ENCODE assay signal across 18 cellular contexts in the genomic region with DNA sequence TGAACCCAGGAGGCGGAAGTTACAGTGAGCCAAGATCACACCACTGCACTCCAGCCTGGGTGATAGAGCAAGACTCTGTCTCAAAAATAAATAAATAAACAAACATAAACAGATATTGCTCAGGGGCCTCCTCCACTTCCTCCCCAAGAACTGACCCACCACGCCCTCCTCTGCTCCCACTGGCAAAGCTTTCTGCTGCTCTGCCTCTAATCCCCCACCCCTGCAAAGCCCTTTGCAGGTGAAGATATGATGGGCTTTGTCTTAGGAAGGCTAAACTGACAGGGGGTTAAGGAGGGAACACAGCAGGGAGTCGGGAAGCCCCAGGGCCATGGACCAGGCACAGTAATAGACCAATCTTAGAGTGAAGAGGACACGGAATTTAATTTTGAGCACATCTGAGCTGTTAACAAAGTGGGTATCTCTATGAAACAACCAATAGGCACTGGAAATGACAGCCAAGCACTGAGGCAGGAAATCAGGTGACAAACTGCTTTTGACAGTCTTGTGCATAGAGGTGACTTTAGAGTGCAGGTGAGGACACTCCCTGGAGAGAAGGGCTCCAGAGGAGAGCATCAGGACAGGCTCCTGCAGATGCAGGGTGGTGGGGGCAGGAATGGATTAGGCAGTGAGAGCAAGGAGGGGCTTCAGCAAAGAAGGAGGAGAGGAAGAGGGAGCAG. TPM values are rescaled to one million over a fixed set of nuclear protein-coding genes. Genes with fewer than 3 reads are reported as not detected.
DNase-seq lines count a peak whose midpoint lies in the region; ATAC-seq, FAIRE-seq and TF ChIP-seq lines count a peak whose summit lies in the region.
"Had no signal": no experiment of that assay in that cellular context is flagged by ENCODE, and none has a peak within 500 bp of the region (broad histone marks: within the 10 kb centered on the region; RNA-seq: fewer than 3 reads in every experiment).

No MANE protein-coding gene starts in this region.

- H3K9me3 ChIP-seq in MM.1S (replicated peaks; ENCODE audit: insufficient read depth, low read length) (no peaks in the 10 kb centered on the region), kidney (ENCODE audit: control insufficient read depth in 1 of 2, low read length in 2 of 2) (no peaks in the 10 kb centered on the region)
- H3K9me3 ChIP-seq: A549, MG63, SK-N-SH had no signal

- ATAC-seq in activated B cell treated with CpG ODN at 0.5 μM for 24 hours (ENCODE audit: low read depth) (no peak), GM19397 (IDR thresholded peaks at IDR 0.05; ENCODE audit: unreplicated experiment) (no peak), GM21717 (IDR thresholded peaks at IDR 0.05; ENCODE audit: unreplicated experiment) (no peak)
- ATAC-seq: A549 had no signal

- CTCF ChIA-PET in activated CD4-positive, alpha-beta T cell treated with anti-CD3 and anti-CD28 coated beads, Interleukin-2, amount 10 ng/mL, durations not matched to agents 7 days and 5 days (lab: Charles Lee), result no interaction called here
- CTCF ChIA-PET in activated B cell treated with CpG ODN at 0.5 μM for 24 hours (lab: Charles Lee), result interaction anchor here (0.5 kb wide), 1 partner anchor 13 kb away, joined by 3 read pairs; no protein-coding TSS in a partner anchor

- no peak overlapping the region for H3K27ac ChIP-seq in MM.1S (ENCODE audit: low read length)
- no peak overlapping the region for H3K27ac ChIP-seq in kidney (ENCODE audit: low read depth in 2 of 2, low read length in 2 of 2)
- H3K27ac ChIP-seq: A549, KMS-11 had no signal

- H3K79me2 ChIP-seq in MM.1S (ENCODE audit: low read length), result no peaks in the 10 kb centered on the region

- intact Hi-C loops in activated B cell treated with CpG ODN at 0.5 μM for 24 hours (cut with micrococcal nuclease) (no loop called here), kidney (cut with DNase I) (no loop called here)

- no peak for DNase-seq in activated CD4-positive, alpha-beta T cell treated with anti-CD3 and anti-CD28 coated beads, Interleukin-2, amount 10 ng/mL, durations not matched to agents 7 days and 5 days
- DNase-seq in activated CD4-positive, alpha-beta T cell treated with anti-CD3 and anti-CD28 coated beads for 4 hours, result no peak
- DNase-seq in MM.1S (peak; percentile 6), activated B cell treated with CpG ODN at 0.5 μM for 24 hours (no peak), retina (peak; percentile 13), kidney (no peak)
- DNase-seq: CD4-positive, alpha-beta memory T cell; H7; MG63; NCI-H1105 treated with DMSO at 0.1 percent for 48 hours; NCI-H1930; NCI-H526 had no signal

- H2AFZ ChIP-seq in MM.1S (ENCODE audit: low read length), result no peak overlapping the region

- H3K27me3 ChIP-seq in MM.1S (replicated peaks; ENCODE audit: insufficient read depth, low read length), result peaks cover 85% of the 10 kb centered on the region

- TF ChIP-seq CTCF in MM.1S (IDR thresholded peaks at IDR 0.05; ENCODE audit: low read length) (no peak), activated B cell treated with CpG ODN at 0.5 μM for 24 hours (IDR thresholded peaks at IDR 0.05) (no peak), kidney (IDR thresholded peaks at IDR 0.05; ENCODE audit: borderline replicate concordance, extremely low read depth, insufficient read depth) (no peak)

- H3K4me2 ChIP-seq in MM.1S (ENCODE audit: low read depth, low read length), result peak overlapping the region; percentile 23; the same call in 1 of the 2 replicates
- H3K4me2 ChIP-seq: A549, KMS-11, SK-N-SH had no signal

- no peaks in the 10 kb centered on the region for H4K20me1 ChIP-seq in MM.1S (ENCODE audit: insufficient read depth, low read length)

- H3K4me1 Mint-ChIP-seq in activated CD4-positive, alpha-beta T cell treated with anti-CD3 and anti-CD28 coated beads, Interleukin-2, amount 10 ng/mL, durations not matched to agents 7 days and 5 days, result peaks cover 35% of the 10 kb centered on the region
- peaks cover 34% of the 10 kb centered on the region for H3K4me1 Mint-ChIP-seq in activated B cell treated with CpG ODN at 0.5 μM for 24 hours

- H3K9ac ChIP-seq in MM.1S (ENCODE audit: low read length) (no peak overlapping the region), kidney (ENCODE audit: low read length in 2 of 2) (no peak overlapping the region)
- H3K9ac ChIP-seq: KMS-11, SK-N-SH had no signal

- peaks cover 15% of the 10 kb centered on the region for H3K27me3 Mint-ChIP-seq in activated CD4-positive, alpha-beta T cell treated with anti-CD3 and anti-CD28 coated beads, Interleukin-2, amount 10 ng/mL, durations not matched to agents 7 days and 5 days
- peaks cover 6% of the 10 kb centered on the region for H3K27me3 Mint-ChIP-seq in activated B cell treated with CpG ODN at 0.5 μM for 24 hours

- H3F3A ChIP-seq in MM.1S (ENCODE audit: insufficient read depth, low read length), result no peaks in the 10 kb centered on the region

- POLR2A ChIA-PET in activated CD4-positive, alpha-beta T cell treated with anti-CD3 and anti-CD28 coated beads, Interleukin-2, amount 10 ng/mL, durations not matched to agents 7 days and 5 days (lab: Charles Lee), result no interaction called here
- POLR2A ChIA-PET in activated B cell treated with CpG ODN at 0.5 μM for 24 hours (lab: Charles Lee), result no interaction called here

- H3K36me3 ChIP-seq in MM.1S (replicated peaks; ENCODE audit: insufficient read depth, low read length) (no peaks in the 10 kb centered on the region), kidney (ENCODE audit: control insufficient read depth in 1 of 2, insufficient read depth in 2 of 2, low read length in 2 of 2) (no peaks in the 10 kb centered on the region)
- H3K36me3 ChIP-seq: MG63 had no signal

- no peak for FAIRE-seq in kidney (lab: Jason Lieb, UNC)
- FAIRE-seq: A549 had no signal

- no peaks in the 10 kb centered on the region for H3K9me2 ChIP-seq in MM.1S (replicated peaks; ENCODE audit: insufficient read depth, low read length)
- H3K9me2 ChIP-seq: SK-N-SH had no signal

- H3K4me3 Mint-ChIP-seq in activated CD4-positive, alpha-beta T cell treated with anti-CD3 and anti-CD28 coated beads, Interleukin-2, amount 10 ng/mL, durations not matched to agents 7 days and 5 days, result no peak overlapping the region
- no peak overlapping the region for H3K4me3 Mint-ChIP-seq in activated B cell treated with CpG ODN at 0.5 μM for 24 hours
- H3K4me3 Mint-ChIP-seq: CD4-positive, alpha-beta memory T cell had no signal

- H3K4me1 ChIP-seq in MM.1S (ENCODE audit: low read length) (peaks cover 10% of the 10 kb centered on the region; the same call in 1 of the 2 replicates), kidney (ENCODE audit: control insufficient read depth in 1 of 2, insufficient read depth in 1 of 2, low read depth in 1 of 2, low read length in 2 of 2) (no peaks in the 10 kb centered on the region)
- H3K4me1 ChIP-seq: A549 had no signal

- H3K4me3 ChIP-seq in MM.1S (ENCODE audit: low read length) (no peak overlapping the region), kidney (ENCODE audit: low read length in 2 of 2) (no peak overlapping the region)
- H3K4me3 ChIP-seq: A549, MG63 had no signal

- no peaks in the 10 kb centered on the region for H3K36me3 Mint-ChIP-seq in activated CD4-positive, alpha-beta T cell treated with anti-CD3 and anti-CD28 coated beads, Interleukin-2, amount 10 ng/mL, durations not matched to agents 7 days and 5 days (ENCODE audit: low read depth)
- no peaks in the 10 kb centered on the region for H3K36me3 Mint-ChIP-seq in activated B cell treated with CpG ODN at 0.5 μM for 24 hours (ENCODE audit: low read depth)
- H3K36me3 Mint-ChIP-seq: CD4-positive, alpha-beta memory T cell had no signal

- H3K27ac Mint-ChIP-seq in activated CD4-positive, alpha-beta T cell treated with anti-CD3 and anti-CD28 coated beads, Interleukin-2, amount 10 ng/mL, durations not matched to agents 7 days and 5 days, result peak overlapping the region; percentile 69
- peak overlapping the region; percentile 21 for H3K27ac Mint-ChIP-seq in activated B cell treated with CpG ODN at 0.5 μM for 24 hours
- H3K27ac Mint-ChIP-seq: CD4-positive, alpha-beta memory T cell had no signal

- H3K9me3 Mint-ChIP-seq in activated CD4-positive, alpha-beta T cell treated with anti-CD3 and anti-CD28 coated beads, Interleukin-2, amount 10 ng/mL, durations not matched to agents 7 days and 5 days, result no peaks in the 10 kb centered on the region
- peaks cover 4% of the 10 kb centered on the region for H3K9me3 Mint-ChIP-seq in activated B cell treated with CpG ODN at 0.5 μM for 24 hours
- H3K9me3 Mint-ChIP-seq: CD4-positive, alpha-beta memory T cell had no signal

RNA-seq across cellular contexts. Expression of a gene that starts 6.4 kb away (rescaled TPM):
- total RNA-seq in activated CD4-positive, alpha-beta T cell treated with anti-CD3 and anti-CD28 coated beads, Interleukin-2, amount 10 ng/mL, durations not matched to agents 7 days and 5 days, result under 1 TPM in 1 of 2 experiments, not detected in 1; 0.15 TPM
- not detected in 2 replicates for total RNA-seq in activated B cell treated with CpG ODN at 0.5 μM for 24 hours
- not detected for total RNA-seq in kidney
- polyA plus RNA-seq in kidney (ENCODE audit: insufficient read depth, low read depth, low replicate concordance), result not detected
- total RNA-seq: CD4-positive, alpha-beta memory T cell; H7; Right ventricle myocardium inferior had no signal
- polyA plus RNA-seq: A549; CD4-positive, alpha-beta memory T cell; SK-N-SH had no signal

RNA-seq across cellular contexts. Expression of a gene that starts 25.1 kb away (rescaled TPM):
- total RNA-seq in activated CD4-positive, alpha-beta T cell treated with anti-CD3 and anti-CD28 coated beads, Interleukin-2, amount 10 ng/mL, durations not matched to agents 7 days and 5 days, result not detected
- total RNA-seq in activated B cell treated with CpG ODN at 0.5 μM for 24 hours, result 0.09 and 0.29 TPM in 2 replicates
- 2.5 TPM for total RNA-seq in kidney
- 0.39 TPM for polyA plus RNA-seq in kidney (ENCODE audit: insufficient read depth, low read depth, low replicate concordance)
- total RNA-seq: CD4-positive, alpha-beta memory T cell had no signal
- polyA plus RNA-seq: A549; CD4-positive, alpha-beta memory T cell; SK-N-SH had no signal

RNA-seq across cellular contexts. Expression of a gene that starts 31.2 kb away (rescaled TPM):
- not detected for total RNA-seq in activated CD4-positive, alpha-beta T cell treated with anti-CD3 and anti-CD28 coated beads, Interleukin-2, amount 10 ng/mL, durations not matched to agents 7 days and 5 days
- total RNA-seq in activated B cell treated with CpG ODN at 0.5 μM for 24 hours (not detected in 2 replicates), kidney (2.0 TPM)
- polyA plus RNA-seq in kidney (ENCODE audit: insufficient read depth, low read depth, low replicate concordance), result not detected
- total RNA-seq: CD4-positive, alpha-beta memory T cell; H7; Right ventricle myocardium inferior had no signal
- polyA plus RNA-seq: CD4-positive, alpha-beta memory T cell; SK-N-SH had no signal

RNA-seq across cellular contexts. Expression of a gene that starts 52.6 kb away (rescaled TPM):
- total RNA-seq in activated CD4-positive, alpha-beta T cell treated with anti-CD3 and anti-CD28 coated beads, Interleukin-2, amount 10 ng/mL, durations not matched to agents 7 days and 5 days, result under 1 TPM; 0.52 to 0.57 TPM
- total RNA-seq in activated B cell treated with CpG ODN at 0.5 μM for 24 hours (0.16 and 0.17 TPM in 2 replicates), kidney (4.2 TPM)
- 0.34 TPM for polyA plus RNA-seq in kidney (ENCODE audit: insufficient read depth, low read depth, low replicate concordance)
- total RNA-seq: CD4-positive, alpha-beta memory T cell; H7 had no signal
- polyA plus RNA-seq: A549; CD4-positive, alpha-beta memory T cell; SK-N-SH had no signal

Comparison
In these comparisons a context has a peak if more than half of its experiments do, and no peak if none do; other contexts are left out.
1. DNase-seq: peak in MM.1S (single experiment) and retina (single experiment); none in activated CD4-positive, alpha-beta T cell treated with anti-CD3 and anti-CD28 coated beads, Interleukin-2, amount 10 ng/mL, durations not matched to agents 7 days and 5 days (single experiment), activated CD4-positive, alpha-beta T cell treated with anti-CD3 and anti-CD28 coated beads for 4 hours (0 of 2), activated B cell treated with CpG ODN at 0.5 μM for 24 hours (single experiment) and kidney (single experiment).